Comparison of ENCODE assay signal across 8 cellular contexts in the genomic region with DNA sequence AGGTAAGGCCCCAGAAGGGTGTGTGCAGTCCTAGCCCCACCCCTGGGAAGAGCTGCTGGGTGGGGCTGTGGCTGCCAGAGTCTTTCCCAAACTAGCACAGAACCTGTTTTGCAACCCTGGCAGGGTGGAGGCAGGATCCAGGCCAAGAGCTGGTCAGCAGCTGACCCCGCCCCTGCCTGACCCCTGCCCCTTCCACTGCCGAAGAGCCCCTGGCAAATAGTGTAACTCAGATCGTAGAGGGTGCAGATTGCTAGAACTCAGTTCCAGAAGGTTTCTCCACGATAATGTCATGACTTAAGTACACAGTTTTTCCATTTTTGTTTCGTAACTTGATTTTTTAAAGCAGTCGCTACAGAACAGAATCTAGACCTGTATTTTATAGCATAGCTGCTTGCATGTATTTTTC. TPM values are rescaled to one million over a fixed set of nuclear protein-coding genes. Genes with fewer than 3 reads are reported as not detected.
A peak's percentile ranks its signal among the peaks of the same experiment; 100 is the strongest.
DNase-seq lines count a peak whose midpoint lies in the region; ATAC-seq, FAIRE-seq and TF ChIP-seq lines count a peak whose summit lies in the region.

No MANE protein-coding gene starts in this region.

- TF ChIP-seq POLR2A in lower leg skin (IDR thresholded peaks at IDR 0.05) (no peak), transverse colon (IDR thresholded peaks at IDR 0.05) (no peak)

- H3K36me3 ChIP-seq in bronchial epithelial cell (ENCODE audit: control insufficient read depth, insufficient read depth, low read length) (peaks cover 20% of the 10 kb centered on the region), transverse colon (peaks cover 0 to 25% (median 12%) of the 10 kb centered on the region in 4 donors)

- ATAC-seq in GM21737 (IDR thresholded peaks at IDR 0.05; ENCODE audit: unreplicated experiment), result no peak

- no peak for FAIRE-seq in bronchial epithelial cell (lab: Jason Lieb, UNC)

- H3K27ac ChIP-seq in 22Rv1, result peak overlapping the region; percentile 60
- H3K27ac ChIP-seq in transverse colon, result peak overlapping the region; percentile 99 to 100 (median 100)

- H3K4me3 ChIP-seq in bronchial epithelial cell (ENCODE audit: low read depth, low read length), result no peak overlapping the region
- no peak overlapping the region for H3K4me3 ChIP-seq in lower leg skin (ENCODE audit: low read depth, poor library complexity, severe bottlenecking)
- peak overlapping the region in 3 of 4 donors; percentile 1 to 32 (median 7) for H3K4me3 ChIP-seq in transverse colon

- TF ChIP-seq CTCF in 22Rv1 (IDR thresholded peaks at IDR 0.05) (no peak), bronchial epithelial cell (IDR thresholded peaks at IDR 0.05; ENCODE audit: insufficient read depth, low read length, severe bottlenecking) (no peak), lower leg skin (IDR thresholded peaks at IDR 0.05) (no peak), transverse colon (IDR thresholded peaks at IDR 0.05) (no peak)

- peak; percentile 49 for TF ChIP-seq EP300 in transverse colon (IDR thresholded peaks at IDR 0.05; ENCODE audit: low read depth)

- peaks cover 68 to 76% (median 72%) of the 10 kb centered on the region in 4 donors for H3K4me1 ChIP-seq in transverse colon

- H3K9me3 ChIP-seq in transverse colon, result no peaks in the 10 kb centered on the region

- WGBS in lower leg skin, 2 donors, result 3 to 7% methylated on average over 6 of the region's 6 CpGs
- WGBS in transverse colon (ENCODE audit: low coverage in 1 of 2), 2 donors, result 15 to 18% methylated on average over 2 to 6 of the region's 6 CpGs

- in situ Hi-C loops in transverse colon (cut with MboI; ENCODE audit: low pct_ligation_motif_present in 1 of 4, low pct_unique_long_range_greater_than_20kb in 1 of 4, low sequenced_read_pairs in 3 of 4), result no loop called here

- intact Hi-C loops in lower leg skin (cut with DNase I; ENCODE audit: low total_unique reads), result no loop called here
- intact Hi-C loops in transverse colon (cut with DNase I; ENCODE audit: low total_unique reads), result loop anchor here (5.0 kb wide), 1 partner anchor 46 kb away; no protein-coding TSS in a partner anchor

- H3K27me3 ChIP-seq in bronchial epithelial cell (ENCODE audit: control insufficient read depth, insufficient read depth, low read length) (no peaks in the 10 kb centered on the region), transverse colon (no peaks in the 10 kb centered on the region)

- DNase-seq in HuH-7.5 (ENCODE audit: low spot score) (peak; percentile 81), bronchial epithelial cell (ENCODE audit: low read depth) (peak; percentile 77), lower leg skin (ENCODE audit: low spot score in 2 of 2) (peak; percentile 86 to 97), transverse colon (peak; percentile 92), OCI-M1 (lab: John Stamatoyannopoulos, UW) (no peak), germinal center (ENCODE audit: low spot score) (no peak)

RNA-seq across cellular contexts. Expression of a gene that starts 26.7 kb away (rescaled TPM):
- 10.5 and 13.1 TPM in 2 replicates for total RNA-seq in bronchial epithelial cell
- 1 to 10 TPM; 4.6 to 8.5 (median 6.6) TPM for total RNA-seq in lower leg skin
- 10 to 100 TPM; 12.7 to 22.1 (median 12.7) TPM for total RNA-seq in transverse colon

Comparison
In these comparisons a context has a peak if more than half of its experiments do, and no peak if none do; other contexts are left out.
1. DNase-seq: peak in HuH-7.5 (single experiment), bronchial epithelial cell (single experiment), lower leg skin (2 of 2) and transverse colon (single experiment); none in OCI-M1 (single experiment) and germinal center (single experiment).
2. H3K4me3 ChIP-seq: peak in transverse colon (3 of 4); none in bronchial epithelial cell (single experiment) and lower leg skin (single experiment).